In the genomic region with DNA sequence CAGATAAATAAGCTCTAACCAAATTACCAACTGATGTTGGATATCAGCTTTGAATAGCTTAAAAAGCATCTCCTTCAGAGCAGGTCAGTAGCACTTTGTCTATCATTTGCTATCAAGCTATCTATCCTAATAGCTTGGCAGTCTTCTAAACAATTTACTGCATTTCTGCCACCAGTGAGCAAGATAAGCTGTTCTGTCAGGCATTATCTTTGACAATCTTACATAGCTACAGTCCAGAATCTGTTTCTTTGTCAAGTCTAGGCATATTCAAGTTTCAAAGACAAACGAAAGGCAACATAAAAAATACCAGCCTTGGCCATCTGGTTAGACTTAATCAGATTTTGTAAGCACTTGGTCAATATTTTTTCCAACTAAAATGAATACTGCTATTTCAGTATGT, we compare ENCODE assay signal across 17 cellular contexts. TPM values are rescaled to one million over a fixed set of nuclear protein-coding genes. Genes with fewer than 3 reads are reported as not detected.
DNase-seq lines count a peak whose midpoint lies in the region; ATAC-seq and TF ChIP-seq lines count a peak whose summit lies in the region.
"Had no signal": no experiment of that assay in that cellular context is flagged by ENCODE, and none has a peak within 500 bp of the region (broad histone marks: within the 10 kb centered on the region; RNA-seq: fewer than 3 reads in every experiment).

No MANE protein-coding gene starts in this region.

- H4K20me1 ChIP-seq in neural cell (ENCODE audit: insufficient read depth), result no peaks in the 10 kb centered on the region

- no peak for TF ChIP-seq CTCF in brain (conservative IDR thresholded peaks at IDR 0.05)
- no peak for TF ChIP-seq CTCF in neural cell (IDR thresholded peaks at IDR 0.05; ENCODE audit: poor library complexity, severe bottlenecking)

- DNase-seq in SK-N-DZ (ENCODE audit: low spot score), result peak; percentile 37
- no peak for DNase-seq in NK-92 (lab: John Stamatoyannopoulos, UW; ENCODE audit: unreplicated experiment)
- no peak for DNase-seq in OCI-M1 (lab: John Stamatoyannopoulos, UW)
- DNase-seq: C1 segment of cervical spinal cord; CD4-positive, alpha-beta memory T cell; COR-L47; DMS153; DMS79; EL; GDM1; H9 had no signal

- no peaks in the 10 kb centered on the region for H3K27me3 ChIP-seq in neural cell (ENCODE audit: insufficient read depth, low read depth, low read length)

- H3K9me2 ChIP-seq in neural cell (ENCODE audit: insufficient read depth, low read length), result no peaks in the 10 kb centered on the region

- H3K79me2 ChIP-seq in neural cell (replicated peaks; ENCODE audit: insufficient read depth, low read length), result peaks cover 56% of the 10 kb centered on the region

- H3K4me3 ChIP-seq in neural cell (ENCODE audit: low read length), result peak overlapping the region; percentile 48
- H3K4me3 ChIP-seq: GM12878, GM23338 had no signal

- H3F3A ChIP-seq in neural cell (ENCODE audit: insufficient read depth, low read length, poor library complexity, severe bottlenecking), result peaks cover 8% of the 10 kb centered on the region

- peak overlapping the region in 2 of 5 experiments; percentile 45 to 83 for H3K27ac Mint-ChIP-seq in brain
- H3K27ac Mint-ChIP-seq: CD4-positive, alpha-beta memory T cell; GM23338; H9 had no signal

- no peaks in the 10 kb centered on the region for H3K36me3 ChIP-seq in neural cell (ENCODE audit: insufficient read depth, low read length)

- H3K27me3 Mint-ChIP-seq in brain, result peaks cover 7% of the 10 kb centered on the region

- peaks cover 0 to 3% (median 0%) of the 10 kb centered on the region in 5 experiments for H3K9me3 Mint-ChIP-seq in brain
- H3K9me3 Mint-ChIP-seq: CD4-positive, alpha-beta memory T cell; GM23338; H9 had no signal

- peaks cover 8% of the 10 kb centered on the region for H3K36me3 Mint-ChIP-seq in brain
- H3K36me3 Mint-ChIP-seq: CD4-positive, alpha-beta memory T cell had no signal

- peak overlapping the region; percentile 27 for H3K9ac ChIP-seq in neural cell (ENCODE audit: low read length)

- no peak for ATAC-seq in HG03571 (IDR thresholded peaks at IDR 0.05; ENCODE audit: unreplicated experiment)
- ATAC-seq: GM12878, GM23338, HCT116 had no signal

- no peak overlapping the region for H2AFZ ChIP-seq in neural cell (ENCODE audit: low read depth, low read length)
- H2AFZ ChIP-seq: GM23338 had no signal

- TF ChIP-seq EP300 in neural cell (conservative IDR thresholded peaks at IDR 0.05; ENCODE audit: poor library complexity, severe bottlenecking), result peak; percentile 75

- peak overlapping the region in 3 of 5 experiments; percentile 10 to 58 (median 29) for H3K4me3 Mint-ChIP-seq in brain
- H3K4me3 Mint-ChIP-seq: CD4-positive, alpha-beta memory T cell; GM23338; H9 had no signal

- H3K9me3 ChIP-seq in neural cell (ENCODE audit: low read length), result no peaks in the 10 kb centered on the region

- no peak for TF ChIP-seq RAD21 in neural cell (conservative IDR thresholded peaks at IDR 0.05)

- peak overlapping the region; percentile 65 for H3K27ac ChIP-seq in neural cell (ENCODE audit: low read length)

- H3K4me2 ChIP-seq in neural cell (ENCODE audit: low read length), result peak overlapping the region; percentile 65
- H3K4me2 ChIP-seq: GM23338 had no signal

- peaks cover 51% of the 10 kb centered on the region for H3K4me1 Mint-ChIP-seq in brain

TF ChIP-seq in neural cell, 6 proteins besides CTCF, POLR2A, EP300 and RAD21:
- TF ChIP-seq POLR2AphosphoS5 (IDR thresholded peaks at IDR 0.05) (peak; percentile 60), MXI1 (conservative IDR thresholded peaks at IDR 0.05; ENCODE audit: poor library complexity, severe bottlenecking) (no peak), SMC3 (conservative IDR thresholded peaks at IDR 0.05; ENCODE audit: poor library complexity) (no peak), REST (IDR thresholded peaks at IDR 0.05; ENCODE audit: borderline replicate concordance) (peak; percentile 50)

RNA-seq across cellular contexts. Expression of gene ARMH4, which starts 5.6 kb away (rescaled TPM):
- 2.7 and 7.0 TPM in 2 replicates for polyA plus RNA-seq in SK-N-DZ (2014; cell fraction: cytosol; rRNA removed)
- polyA plus RNA-seq in SK-N-DZ (2014; cell fraction: nucleus; rRNA removed), result 2.2 and 5.7 TPM in 2 replicates
- 8.0 TPM for polyA plus RNA-seq in brain (ENCODE audit: insufficient read depth, low read depth, low replicate concordance)
- polyA plus RNA-seq in neural cell, result 14.1 and 14.3 TPM in 2 replicates
- 81.3 and 103 TPM in 2 replicates for polyA minus RNA-seq in neural cell
- polyA plus RNA-seq: CD4-positive, alpha-beta memory T cell had no signal

RNA-seq across cellular contexts. Expression of gene ACTR10, which starts 53.5 kb away (rescaled TPM):
- 57.7 and 92.7 TPM in 2 replicates for polyA plus RNA-seq in SK-N-DZ (2014; cell fraction: cytosol; rRNA removed)
- 48.9 and 68.3 TPM in 2 replicates for polyA plus RNA-seq in SK-N-DZ (2014; cell fraction: nucleus; rRNA removed)
- 67.5 TPM for polyA plus RNA-seq in brain (ENCODE audit: insufficient read depth, low read depth, low replicate concordance)
- polyA plus RNA-seq in neural cell, result 281 and 401 TPM in 2 replicates
- 111 and 121 TPM in 2 replicates for polyA minus RNA-seq in neural cell
